Comparison of ENCODE assay signal across 28 cellular contexts in genomic region chr12:104611671-104612070, GRCh38.
DNase-seq lines count a peak whose midpoint lies in the region; ATAC-seq, FAIRE-seq and TF ChIP-seq lines count a peak whose summit lies in the region.
"Had no signal": no experiment of that assay in that cellular context is flagged by ENCODE, and none has a peak within 500 bp of the region (broad histone marks: within the 10 kb centered on the region; RNA-seq: fewer than 3 reads in every experiment).

No MANE protein-coding gene starts in this region.

- no peak overlapping the region for H3K4me3 ChIP-seq in K562
- H3K4me3 ChIP-seq: PC-9, SJSA1 had no signal

- H3K36me3 ChIP-seq in K562 (ENCODE audit: control insufficient read depth, insufficient read depth, low read length), result peaks cover 8% of the 10 kb centered on the region
- H3K36me3 ChIP-seq: SJSA1 had no signal

- H3K79me2 ChIP-seq in K562 (ENCODE audit: control insufficient read depth, insufficient read depth, low read length), result peaks cover 41% of the 10 kb centered on the region

- in situ Hi-C loops in K562 (cut with MboI), result no loop called here

- H3K36me3 Mint-ChIP-seq in natural killer cell, result no peaks in the 10 kb centered on the region
- peaks cover 22% of the 10 kb centered on the region for H3K36me3 Mint-ChIP-seq in natural killer cell treated with Interleukin-12 subunit alpha and Interleukin-12 subunit beta and Interleukin-15 and Interleukin-18, amount 100 ng/mL, for 72 hours
- H3K36me3 Mint-ChIP-seq in stimulated activated effector memory CD8-positive, alpha-beta T cell treated with anti-CD3 and anti-CD28 coated beads, Interleukin-12 subunit alpha, Interleukin-12 subunit beta, amount 100 ng/mL, for 72 hours, result peaks cover 7% of the 10 kb centered on the region
- H3K36me3 Mint-ChIP-seq in T-helper 2 cell treated with Interferon-gamma antibody and Interleukin-4, amounts not matched to agents 5 μg/mL and 100 μg/mL, for 36 hours (ENCODE audit: low read depth), result peaks cover 33% of the 10 kb centered on the region

- CTCF ChIA-PET in K562 (lab: Yijun Ruan, JAX; ENCODE audit: low intra/inter-chr PET ratio), result no interaction called here

- peaks cover 15 to 16% of the 10 kb centered on the region in 2 experiments for H3K4me1 ChIP-seq in K562 (replicated peaks in 1 of 2; ENCODE audit: control insufficient read depth in 2 of 2, insufficient read depth in 2 of 2, low read length in 2 of 2)
- H3K4me1 ChIP-seq: Caco-2, SJSA1 had no signal

- no peaks in the 10 kb centered on the region for H3K9me1 ChIP-seq in K562 (ENCODE audit: control insufficient read depth, insufficient read depth, low read length)

- H3K27me3 Mint-ChIP-seq in natural killer cell (ENCODE audit: low read depth in 2 of 2), result no peaks in the 10 kb centered on the region
- H3K27me3 Mint-ChIP-seq in natural killer cell treated with Interleukin-12 subunit alpha and Interleukin-12 subunit beta and Interleukin-15 and Interleukin-18, amount 100 ng/mL, for 72 hours, result no peaks in the 10 kb centered on the region
- no peaks in the 10 kb centered on the region for H3K27me3 Mint-ChIP-seq in T-helper 2 cell treated with Interferon-gamma antibody and Interleukin-4, amounts not matched to agents 5 μg/mL and 100 μg/mL, for 36 hours (ENCODE audit: low read depth)
- H3K27me3 Mint-ChIP-seq: CD4-positive, alpha-beta T cell; IgD-negative memory B cell had no signal

- no peak for TF ChIP-seq POLR2A in K562 (conservative IDR thresholded peaks at IDR 0.05)

- 88% methylated on average over 8 of the region's 12 CpGs for WGBS in K562 (ENCODE audit: insufficient coverage, low coverage, missing lambda C conversion rate)

- 0 out of 2 replicates have a peak overlapping the region, but pooled peaks have one; percentile 6 for H3K4me2 ChIP-seq in K562 (ENCODE audit: insufficient read depth, low read length)
- H3K4me2 ChIP-seq: PC-9 had no signal

- no peak for TF ChIP-seq EP300 in K562 (IDR thresholded peaks at IDR 0.05; ENCODE audit: low read length)

- BruUV-seq in K562 (replicated peaks; lab: Mats Ljungman, UMichigan), result no TSS peak

- no peak overlapping the region for H3K4me3 Mint-ChIP-seq in natural killer cell
- H3K4me3 Mint-ChIP-seq in natural killer cell treated with Interleukin-12 subunit alpha and Interleukin-12 subunit beta and Interleukin-15 and Interleukin-18, amount 100 ng/mL, for 72 hours, result no peak overlapping the region
- no peak overlapping the region for H3K4me3 Mint-ChIP-seq in stimulated activated effector memory CD8-positive, alpha-beta T cell treated with anti-CD3 and anti-CD28 coated beads, Interleukin-12 subunit alpha, Interleukin-12 subunit beta, amount 100 ng/mL, for 72 hours
- H3K4me3 Mint-ChIP-seq in T-helper 2 cell treated with Interferon-gamma antibody and Interleukin-4, amounts not matched to agents 5 μg/mL and 100 μg/mL, for 36 hours, result no peak overlapping the region
- H3K4me3 Mint-ChIP-seq: CD4-positive, alpha-beta T cell had no signal

- peak overlapping the region in 1 of 2 experiments; percentile 15; a peak in 1 of 4 replicates for H3K9ac ChIP-seq in K562 (ENCODE audit: insufficient read depth in 1 of 2, low read depth in 2 of 2, low read length in 2 of 2)

- no peaks in the 10 kb centered on the region for H3K27me3 ChIP-seq in K562 (ENCODE audit: control insufficient read depth in 2 of 2, insufficient read depth in 2 of 2, low read length in 2 of 2)
- H3K27me3 ChIP-seq: SJSA1 had no signal

- no peak for TF ChIP-seq CTCF in natural killer cell (IDR thresholded peaks at IDR 0.05)
- no peak for TF ChIP-seq CTCF in K562 (IDR thresholded peaks at IDR 0.05 in 2 of 3, conservative IDR thresholded peaks at IDR 0.05 in 1 of 3; ENCODE audit: insufficient read depth in 2 of 3, low read depth in 1 of 3, low read length in 3 of 3)

- H3K27ac Mint-ChIP-seq in natural killer cell, result peak overlapping the region; percentile 48 to 63
- peak overlapping the region in 1 of 2 donors; percentile 59 for H3K27ac Mint-ChIP-seq in natural killer cell treated with Interleukin-12 subunit alpha and Interleukin-12 subunit beta and Interleukin-15 and Interleukin-18, amount 100 ng/mL, for 72 hours
- H3K27ac Mint-ChIP-seq in stimulated activated effector memory CD8-positive, alpha-beta T cell treated with anti-CD3 and anti-CD28 coated beads, Interleukin-12 subunit alpha, Interleukin-12 subunit beta, amount 100 ng/mL, for 72 hours, result peak overlapping the region; percentile 80
- no peak overlapping the region for H3K27ac Mint-ChIP-seq in T-helper 2 cell treated with Interferon-gamma antibody and Interleukin-4, amounts not matched to agents 5 μg/mL and 100 μg/mL, for 36 hours
- H3K27ac Mint-ChIP-seq: CD4-positive, alpha-beta T cell had no signal

- no peak for FAIRE-seq in K562 (lab: Jason Lieb, UNC)
- FAIRE-seq: GM12891 had no signal

- no peaks in the 10 kb centered on the region for H3K9me3 Mint-ChIP-seq in natural killer cell
- no peaks in the 10 kb centered on the region for H3K9me3 Mint-ChIP-seq in natural killer cell treated with Interleukin-12 subunit alpha and Interleukin-12 subunit beta and Interleukin-15 and Interleukin-18, amount 100 ng/mL, for 72 hours
- H3K9me3 Mint-ChIP-seq in stimulated activated effector memory CD8-positive, alpha-beta T cell treated with anti-CD3 and anti-CD28 coated beads, Interleukin-12 subunit alpha, Interleukin-12 subunit beta, amount 100 ng/mL, for 72 hours, result no peaks in the 10 kb centered on the region
- no peaks in the 10 kb centered on the region for H3K9me3 Mint-ChIP-seq in T-helper 2 cell treated with Interferon-gamma antibody and Interleukin-4, amounts not matched to agents 5 μg/mL and 100 μg/mL, for 36 hours
- H3K9me3 Mint-ChIP-seq: CD4-positive, alpha-beta T cell; IgD-negative memory B cell had no signal

- no peak overlapping the region for H3K27ac ChIP-seq in K562 (ENCODE audit: extremely low read depth, low read depth, low read length)
- H3K27ac ChIP-seq: HL-60, PC-9, SJSA1 had no signal

- no peak overlapping the region for H2AFZ ChIP-seq in K562 (ENCODE audit: low read depth, low read length)
- H2AFZ ChIP-seq: PC-9 had no signal

- ATAC-seq in natural killer cell (no peak), K562 (no peak), HG02885 (IDR thresholded peaks at IDR 0.05; ENCODE audit: poor library complexity, unreplicated experiment) (no peak)
- no peak for ATAC-seq in natural killer cell treated with Interleukin-12 subunit alpha and Interleukin-12 subunit beta and Interleukin-15 and Interleukin-18, amount 100 ng/mL, for 72 hours
- ATAC-seq in stimulated activated effector memory CD8-positive, alpha-beta T cell treated with anti-CD3 and anti-CD28 coated beads, Interleukin-12 subunit alpha, Interleukin-12 subunit beta, amount 100 ng/mL, for 72 hours, result no peak
- ATAC-seq: HCT116 had no signal

- DNase-seq in natural killer cell, result no peak
- no peak for DNase-seq in natural killer cell treated with Interleukin-12 subunit alpha and Interleukin-12 subunit beta and Interleukin-15 and Interleukin-18, amount 100 ng/mL, for 72 hours (ENCODE audit: low spot score)
- DNase-seq in K562 (ENCODE audit: extremely low read depth in 1 of 4, low spot score in 3 of 4), result no peak
- no peak for DNase-seq in stimulated activated effector memory CD8-positive, alpha-beta T cell treated with anti-CD3 and anti-CD28 coated beads, Interleukin-12 subunit alpha, Interleukin-12 subunit beta, amount 100 ng/mL, for 72 hours (ENCODE audit: low spot score in 2 of 2)
- DNase-seq in T-helper 2 cell treated with Interferon-gamma antibody and Interleukin-4, amounts not matched to agents 5 μg/mL and 100 μg/mL, for 36 hours (ENCODE audit: low spot score), result no peak
- no peak for DNase-seq in NCI-H2081 (lab: John Stamatoyannopoulos, UW)
- DNase-seq: Caco-2; CD4-positive, alpha-beta T cell; DMS 273 treated with DMSO at 0.1 percent for 48 hours; DMS79; GF-D8; NCI-H1048; NCI-H1417 treated with DMSO at 0.1 percent for 48 hours; NCI-H1694 treated with DMSO at 0.1 percent for 48 hours; NCI-H2081 treated with DMSO at 0.1 percent for 48 hours; NCI-H2171; NCI-H226; NCI-H510A; NCI-H69; NK-92 treated with Interleukin-12 subunit alpha and Interleukin-12 subunit beta, amount 100 ng/mL, for 24 hours; PC-9; Right ventricle myocardium superior had no signal

- POLR2A ChIA-PET in K562 (lab: Yijun Ruan, JAX), result no interaction called here

- no peak for TF ChIP-seq RAD21 in K562 (CRISPR knock-in tag; conservative IDR thresholded peaks at IDR 0.05 in 1 of 2, IDR thresholded peaks at IDR 0.05 in 1 of 2)

- H3K4me1 Mint-ChIP-seq in natural killer cell, result peaks cover 51 to 77% of the 10 kb centered on the region in 2 donors
- H3K4me1 Mint-ChIP-seq in natural killer cell treated with Interleukin-12 subunit alpha and Interleukin-12 subunit beta and Interleukin-15 and Interleukin-18, amount 100 ng/mL, for 72 hours (ENCODE audit: low read depth in 2 of 2), result peaks cover 61 to 70% of the 10 kb centered on the region in 2 donors
- peaks cover 63% of the 10 kb centered on the region for H3K4me1 Mint-ChIP-seq in stimulated activated effector memory CD8-positive, alpha-beta T cell treated with anti-CD3 and anti-CD28 coated beads, Interleukin-12 subunit alpha, Interleukin-12 subunit beta, amount 100 ng/mL, for 72 hours
- H3K4me1 Mint-ChIP-seq in T-helper 2 cell treated with Interferon-gamma antibody and Interleukin-4, amounts not matched to agents 5 μg/mL and 100 μg/mL, for 36 hours (ENCODE audit: low read depth), result peaks cover 33% of the 10 kb centered on the region

- 0 out of 2 replicates have a peak, but pooled peaks cover 2% of the 10 kb centered on the region for H4K20me1 ChIP-seq in K562 (replicated peaks; ENCODE audit: control insufficient read depth, insufficient read depth, low read length)

- no peaks in the 10 kb centered on the region for H3K9me3 ChIP-seq in K562 (replicated peaks; ENCODE audit: control insufficient read depth, insufficient read depth, low read depth, low read length)
- H3K9me3 ChIP-seq: Caco-2, SJSA1 had no signal

- intact Hi-C loops in natural killer cell (cut with micrococcal nuclease), result no loop called here
- intact Hi-C loops in K562 (cut with micrococcal nuclease), result no loop called here

TF ChIP-seq in K562, 482 proteins besides CTCF, POLR2A, EP300 and RAD21 (continues in another document):
- TF ChIP-seq ETV5 (CRISPR knock-in tag; IDR thresholded peaks at IDR 0.05; ENCODE audit: low read depth), result no peak
- TF ChIP-seq SRSF9 (IDR thresholded peaks at IDR 0.05; ENCODE audit: borderline replicate concordance, low read depth, low read length), result no peak
- no peak for TF ChIP-seq ADNP (tag; IDR thresholded peaks at IDR 0.05)
- no peak for TF ChIP-seq NFE2L1 (tag; IDR thresholded peaks at IDR 0.05; ENCODE audit: borderline replicate concordance, low read depth)
- TF ChIP-seq CREBBP (IDR thresholded peaks at IDR 0.05; ENCODE audit: low read depth, low read length), result no peak
- TF ChIP-seq MAX (CRISPR knock-in tag; IDR thresholded peaks at IDR 0.05), result no peak
